ENCODE assay signal across 19 cellular contexts in genomic region chr12:4169959-4170358, GRCh38.
A peak's percentile ranks its signal among the peaks of the same experiment; 100 is the strongest.
DNase-seq lines count a peak whose midpoint lies in the region; ATAC-seq and TF ChIP-seq lines count a peak whose summit lies in the region.
"Had no signal": no experiment of that assay in that cellular context is flagged by ENCODE, and none has a peak within 500 bp of the region (broad histone marks: within the 10 kb centered on the region; RNA-seq: fewer than 3 reads in every experiment).

No MANE protein-coding gene starts in this region.

- no peak overlapping the region for H3K14ac ChIP-seq in trophoblast cell (ENCODE audit: low read length)

- no peaks in the 10 kb centered on the region for H3K27me3 ChIP-seq in trophoblast cell (ENCODE audit: insufficient read depth, low read length)
- no peaks in the 10 kb centered on the region for H3K27me3 ChIP-seq in foreskin keratinocyte
- H3K27me3 ChIP-seq: SJSA1 had no signal

- WGBS in trophoblast cell (ENCODE audit: extremely low coverage, insufficient coverage, insufficient read length): no CpG with 5 or more reads among the region's 4 CpGs

- no peak overlapping the region for H2BK12ac ChIP-seq in trophoblast cell (ENCODE audit: low read length)

- peak overlapping the region; percentile 73 for H3K27ac Mint-ChIP-seq in activated CD4-positive, alpha-beta T cell treated with anti-CD3 and anti-CD28 coated beads, Interleukin-2, amount 10 ng/mL, durations not matched to agents 24 days and 14 days
- peak overlapping the region; percentile 4 for H3K27ac Mint-ChIP-seq in activated CD8-positive, alpha-beta T cell treated with anti-CD3 and anti-CD28 coated beads, Interleukin-2, amount 10 ng/mL, durations not matched to agents 7 days and 5 days

- no peak overlapping the region for H4K8ac ChIP-seq in trophoblast cell (ENCODE audit: low read depth, low read length)

- H3K79me2 ChIP-seq in trophoblast cell (ENCODE audit: control insufficient read depth, insufficient read depth, low read length, poor library complexity): no peaks in the 10 kb centered on the region

- H2AFZ ChIP-seq in trophoblast cell (ENCODE audit: insufficient read depth, low read length, poor library complexity): no peak overlapping the region

- no peak overlapping the region for H2BK120ac ChIP-seq in trophoblast cell (ENCODE audit: insufficient read depth, low read length, poor library complexity)

- POLR2A ChIA-PET in activated CD8-positive, alpha-beta T cell treated with anti-CD3 and anti-CD28 coated beads, Interleukin-2, amount 10 ng/mL, durations not matched to agents 7 days and 5 days (lab: Charles Lee): interaction anchor here (0.8 to 1.1 kb wide), 2 partner anchors 104 to 196 kb away, joined by 3 to 4 read pairs; partner anchors contain the start of gene CCND2

- H3K9me3 Mint-ChIP-seq in activated CD4-positive, alpha-beta T cell treated with anti-CD3 and anti-CD28 coated beads, Interleukin-2, amount 10 ng/mL, durations not matched to agents 24 days and 14 days: peaks cover 3% of the 10 kb centered on the region
- H3K9me3 Mint-ChIP-seq in activated CD8-positive, alpha-beta T cell treated with anti-CD3 and anti-CD28 coated beads, Interleukin-2, amount 10 ng/mL, durations not matched to agents 7 days and 5 days (ENCODE audit: insufficient read depth): no peaks in the 10 kb centered on the region

- no peak overlapping the region for H3K9ac ChIP-seq in trophoblast cell (ENCODE audit: low read length)

- H3K4me3 Mint-ChIP-seq in activated CD4-positive, alpha-beta T cell treated with anti-CD3 and anti-CD28 coated beads, Interleukin-2, amount 10 ng/mL, durations not matched to agents 24 days and 14 days: peak overlapping the region; percentile 5
- H3K4me3 Mint-ChIP-seq in activated CD8-positive, alpha-beta T cell treated with anti-CD3 and anti-CD28 coated beads, Interleukin-2, amount 10 ng/mL, durations not matched to agents 7 days and 5 days: no peak overlapping the region

- TF ChIP-seq CTCF in foreskin keratinocyte (conservative IDR thresholded peaks at IDR 0.05): no peak

- H3K27ac ChIP-seq in trophoblast cell (ENCODE audit: low read depth, low read length) (no peak overlapping the region), foreskin keratinocyte (no peak overlapping the region)
- H3K27ac ChIP-seq: A549, C4-2B, sigmoid colon, SJSA1, thoracic aorta had no signal

- no peak overlapping the region for H3K4me3 ChIP-seq in trophoblast cell (ENCODE audit: low read depth, low read length)
- H3K4me3 ChIP-seq: A549, sigmoid colon, SJSA1, thoracic aorta had no signal

- peaks cover 32% of the 10 kb centered on the region for H3K4me1 Mint-ChIP-seq in activated CD4-positive, alpha-beta T cell treated with anti-CD3 and anti-CD28 coated beads, Interleukin-2, amount 10 ng/mL, durations not matched to agents 24 days and 14 days
- peaks cover 26% of the 10 kb centered on the region for H3K4me1 Mint-ChIP-seq in activated CD8-positive, alpha-beta T cell treated with anti-CD3 and anti-CD28 coated beads, Interleukin-2, amount 10 ng/mL, durations not matched to agents 7 days and 5 days (ENCODE audit: low read depth)

- no peak overlapping the region for H3K4me2 ChIP-seq in trophoblast cell (ENCODE audit: low read length)
- H3K4me2 ChIP-seq: A549 had no signal

- no peak overlapping the region for H2BK5ac ChIP-seq in trophoblast cell (ENCODE audit: low read depth, low read length, poor library complexity)

- no peak overlapping the region for H3K4ac ChIP-seq in trophoblast cell (ENCODE audit: low read depth, low read length)

- CTCF ChIA-PET in activated CD8-positive, alpha-beta T cell treated with anti-CD3 and anti-CD28 coated beads, Interleukin-2, amount 10 ng/mL, durations not matched to agents 7 days and 5 days (lab: Charles Lee): interaction anchor here (0.9 to 1.8 kb wide), 3 partner anchors 8 to 62 kb away, joined by 3 to 8 read pairs (median 4); no protein-coding TSS in a partner anchor

- H3K4me1 ChIP-seq in trophoblast cell (ENCODE audit: control insufficient read depth in 1 of 2, insufficient read depth in 2 of 2, low read length in 2 of 2) (peaks cover 4% of the 10 kb centered on the region in 2 experiments), foreskin keratinocyte (peaks cover 4% of the 10 kb centered on the region)
- H3K4me1 ChIP-seq: A549 had no signal

- no peaks in the 10 kb centered on the region for H3K27me3 Mint-ChIP-seq in activated CD4-positive, alpha-beta T cell treated with anti-CD3 and anti-CD28 coated beads, Interleukin-2, amount 10 ng/mL, durations not matched to agents 24 days and 14 days
- H3K27me3 Mint-ChIP-seq in activated CD8-positive, alpha-beta T cell treated with anti-CD3 and anti-CD28 coated beads, Interleukin-2, amount 10 ng/mL, durations not matched to agents 7 days and 5 days (ENCODE audit: low read depth): peaks cover 2% of the 10 kb centered on the region

- H3K9me3 ChIP-seq in trophoblast cell (ENCODE audit: insufficient read depth, low read depth, low read length): no peaks in the 10 kb centered on the region
- H3K9me3 ChIP-seq: A549, sigmoid colon, SJSA1, thoracic aorta had no signal

- peaks cover 4% of the 10 kb centered on the region for H3K79me1 ChIP-seq in trophoblast cell (ENCODE audit: low read length)

- peak; percentile 66 for DNase-seq in activated CD4-positive, alpha-beta T cell treated with anti-CD3 and anti-CD28 coated beads, Interleukin-2, amount 10 ng/mL, durations not matched to agents 24 days and 14 days
- DNase-seq in activated CD4-positive, alpha-beta T cell treated with anti-CD3 and anti-CD28 coated beads, Interleukin-2, amount 50 U/mL, for 4 hours: no peak
- DNase-seq in CD1c-positive myeloid dendritic cell (ENCODE audit: extremely low spot score): peak; percentile 51
- peak; percentile 22 for DNase-seq in activated CD8-positive, alpha-beta T cell treated with anti-CD3 and anti-CD28 coated beads, Interleukin-2, amount 10 ng/mL, durations not matched to agents 7 days and 5 days
- peak; percentile 65 for DNase-seq in pons (ENCODE audit: low spot score)
- no peak for DNase-seq in trophoblast cell
- DNase-seq in foreskin keratinocyte: no peak
- no peak for DNase-seq in SKM-1 treated with dmso at 0.1 percent for 144 hours (lab: John Stamatoyannopoulos, UW; ENCODE audit: unreplicated experiment)
- DNase-seq: activated effector memory CD4-positive, alpha-beta T cell treated with anti-CD3 and anti-CD28 coated beads, Interleukin-2, amount 50 U/mL, for 16 hours; DMS53; NCI-H146; NCI-H748 treated with DMSO at 0.1 percent for 48 hours; sigmoid colon; stimulated activated CD8-positive, alpha-beta memory T cell treated with anti-CD3 and anti-CD28 coated beads, Interleukin-4, amount 100 ng/mL, for 48 hours; T1000 had no signal

- no peak overlapping the region for H3K18ac ChIP-seq in trophoblast cell (ENCODE audit: low read length)

- no peak overlapping the region for H2AK5ac ChIP-seq in trophoblast cell (ENCODE audit: low read length)

- H4K12ac ChIP-seq in trophoblast cell (ENCODE audit: low read depth, low read length): no peak overlapping the region

- no peak overlapping the region for H4K91ac ChIP-seq in trophoblast cell (ENCODE audit: low read depth, low read length)

- intact Hi-C loops in activated CD4-positive, alpha-beta T cell treated with anti-CD3 and anti-CD28 coated beads, Interleukin-2, amount 10 ng/mL, durations not matched to agents 24 days and 14 days (cut with micrococcal nuclease): loop anchor here (2.0 kb wide), 1 partner anchor 99 kb away; no protein-coding TSS in a partner anchor

- no peaks in the 10 kb centered on the region for H3K36me3 Mint-ChIP-seq in activated CD4-positive, alpha-beta T cell treated with anti-CD3 and anti-CD28 coated beads, Interleukin-2, amount 10 ng/mL, durations not matched to agents 24 days and 14 days (ENCODE audit: low read depth)
- H3K36me3 Mint-ChIP-seq in activated CD8-positive, alpha-beta T cell treated with anti-CD3 and anti-CD28 coated beads, Interleukin-2, amount 10 ng/mL, durations not matched to agents 7 days and 5 days (ENCODE audit: low read depth): no peaks in the 10 kb centered on the region

- no peaks in the 10 kb centered on the region for H3K36me3 ChIP-seq in trophoblast cell (ENCODE audit: control insufficient read depth in 1 of 2, insufficient read depth in 2 of 2, low read length in 2 of 2)
- H3K36me3 ChIP-seq: sigmoid colon, SJSA1, thoracic aorta had no signal

- no peak for ATAC-seq in activated CD8-positive, alpha-beta T cell treated with anti-CD3 and anti-CD28 coated beads, Interleukin-2, amount 10 ng/mL, durations not matched to agents 7 days and 5 days
- no peak for ATAC-seq in foreskin keratinocyte
- ATAC-seq: A549 had no signal

- no peak overlapping the region for H3K23ac ChIP-seq in trophoblast cell (ENCODE audit: low read length)

Comparison
In these comparisons a context has a peak if more than half of its experiments do, and no peak if none do; other contexts are left out.
1. DNase-seq: peak in activated CD4-positive, alpha-beta T cell treated with anti-CD3 and anti-CD28 coated beads, Interleukin-2, amount 10 ng/mL, durations not matched to agents 24 days and 14 days (single experiment), CD1c-positive myeloid dendritic cell (single experiment), activated CD8-positive, alpha-beta T cell treated with anti-CD3 and anti-CD28 coated beads, Interleukin-2, amount 10 ng/mL, durations not matched to agents 7 days and 5 days (single experiment) and pons (single experiment); none in activated CD4-positive, alpha-beta T cell treated with anti-CD3 and anti-CD28 coated beads, Interleukin-2, amount 50 U/mL, for 4 hours (0 of 2), trophoblast cell (0 of 2), foreskin keratinocyte (0 of 2) and SKM-1 treated with dmso at 0.1 percent for 144 hours (single experiment).